Comparison of ENCODE assay signal across 24 cellular contexts in genomic region chr15:86834115-86834863, GRCh38.
"Had no signal": no experiment of that assay in that cellular context is flagged by ENCODE, and none has a peak within 500 bp of the region (broad histone marks: within the 10 kb centered on the region; RNA-seq: fewer than 3 reads in every experiment).

No MANE protein-coding gene starts in this region.

- H3K4me3 ChIP-seq: hepatocyte, pancreas, sigmoid colon, vagina had no signal

- H3K36me3 ChIP-seq: neutrophil, pancreas, sigmoid colon, vagina had no signal

- H3K4me1 ChIP-seq: pancreas, vagina had no signal

- H3K9me3 Mint-ChIP-seq: activated naive CD4-positive, alpha-beta T cell treated with anti-CD3 and anti-CD28 coated beads, Interleukin-2, amount 10 ng/mL, durations not matched to agents 7 days and 5 days; endodermal cell; nephron had no signal

- ATAC-seq: activated CD4-positive, alpha-beta T cell treated with anti-CD3 and anti-CD28 coated beads for 36 hours; pancreas; stimulated activated naive B cell treated with anti-CD40 and anti-IgM and Interleukin-4, amounts not matched to agents 10 μg/mL and 1 μg/mL and 100 μg/mL, for 72 hours had no signal

- H3K27ac ChIP-seq: hepatocyte, neutrophil, pancreas, sigmoid colon, vagina had no signal

- H3K9me3 ChIP-seq: neutrophil, pancreas, sigmoid colon, vagina had no signal

- H3K4me3 Mint-ChIP-seq: activated B cell treated with CpG ODN at 0.5 μM for 24 hours; activated CD4-positive, alpha-beta T cell treated with anti-CD3 and anti-CD28 coated beads for 36 hours; activated naive CD4-positive, alpha-beta T cell treated with anti-CD3 and anti-CD28 coated beads, Interleukin-2, amount 10 ng/mL, durations not matched to agents 7 days and 5 days; endodermal cell; memory B cell; nephron; stimulated activated naive B cell treated with anti-CD40 and anti-IgM and Interleukin-4, amounts not matched to agents 10 μg/mL and 1 μg/mL and 100 μg/mL, for 72 hours; T-helper 1 cell treated with Interleukin-12 subunit alpha and Interleukin-12 subunit beta and Interleukin-4 antibody, amounts not matched to agents 30 μg/mL and 1 μg/mL, for 36 hours; type B pancreatic cell had no signal

- DNase-seq: activated B cell treated with CpG ODN at 0.5 μM for 24 hours; activated CD4-positive, alpha-beta T cell treated with anti-CD3 and anti-CD28 coated beads for 36 hours; activated CD4-positive, alpha-beta T cell treated with anti-CD3 and anti-CD28 coated beads, Interleukin-2, amount 50 U/mL, for 4 hours; activated CD8-positive, alpha-beta memory T cell treated with anti-CD3 and anti-CD28 coated beads, Interleukin-2, amount 50 U/mL, for 48 hours; activated effector memory CD4-positive, alpha-beta T cell treated with Interleukin-2 at 50 U/mL for 16 hours; activated naive CD4-positive, alpha-beta T cell treated with anti-CD3 and anti-CD28 coated beads, Interleukin-2, amount 10 ng/mL, durations not matched to agents 7 days and 5 days; activated T-cell treated with anti-CD3 and anti-CD28 coated beads, Interleukin-2, amount 50 U/mL, for 48 hours; amygdala; cortex of kidney; endodermal cell; kidney glomerular epithelial cell; pancreas; sigmoid colon; stimulated activated CD4-positive, alpha-beta T cell treated with anti-CD3 and anti-CD28 coated beads, Interleukin-2, amount 100 ng/mL, for 48 hours; stimulated activated CD8-positive, alpha-beta memory T cell treated with anti-CD3 and anti-CD28 coated beads, Interleukin-4, amount 100 ng/mL, for 48 hours; stimulated activated naive B cell treated with anti-CD40 and anti-IgM and Interleukin-4, amounts not matched to agents 10 μg/mL and 1 μg/mL and 100 μg/mL, for 72 hours; T1000 had no signal

- H3K27me3 Mint-ChIP-seq: activated B cell treated with CpG ODN at 0.5 μM for 24 hours; activated CD4-positive, alpha-beta T cell treated with anti-CD3 and anti-CD28 coated beads for 36 hours; activated naive CD4-positive, alpha-beta T cell treated with anti-CD3 and anti-CD28 coated beads, Interleukin-2, amount 10 ng/mL, durations not matched to agents 7 days and 5 days; memory B cell; stimulated activated naive B cell treated with anti-CD40 and anti-IgM and Interleukin-4, amounts not matched to agents 10 μg/mL and 1 μg/mL and 100 μg/mL, for 72 hours had no signal

- H3K4me1 Mint-ChIP-seq: activated B cell treated with CpG ODN at 0.5 μM for 24 hours; activated CD4-positive, alpha-beta T cell treated with anti-CD3 and anti-CD28 coated beads for 36 hours; activated naive CD4-positive, alpha-beta T cell treated with anti-CD3 and anti-CD28 coated beads, Interleukin-2, amount 10 ng/mL, durations not matched to agents 7 days and 5 days; memory B cell; stimulated activated naive B cell treated with anti-CD40 and anti-IgM and Interleukin-4, amounts not matched to agents 10 μg/mL and 1 μg/mL and 100 μg/mL, for 72 hours had no signal

- H3K36me3 Mint-ChIP-seq: activated naive CD4-positive, alpha-beta T cell treated with anti-CD3 and anti-CD28 coated beads, Interleukin-2, amount 10 ng/mL, durations not matched to agents 7 days and 5 days; memory B cell; stimulated activated naive B cell treated with anti-CD40 and anti-IgM and Interleukin-4, amounts not matched to agents 10 μg/mL and 1 μg/mL and 100 μg/mL, for 72 hours; type B pancreatic cell had no signal

- H3K27me3 ChIP-seq: hepatocyte, neutrophil, sigmoid colon, vagina had no signal
